In genomic region chr13:51542358-51542972, GRCh38 we compare ENCODE assay signal across 1 cellular context.
A peak's percentile ranks its signal among the peaks of the same experiment; 100 is the strongest.
TF ChIP-seq lines count a peak whose summit lies in the region.

No MANE protein-coding gene starts in this region.

TF ChIP-seq in HEK293, 187 proteins besides CTCF, POLR2A, EP300 and RAD21 (continued from another document):
- TF ChIP-seq PRDM10 (tag by site-specific recombination; IDR thresholded peaks at IDR 0.05) (peak; percentile 84), BCL6B (tag by site-specific recombination; IDR thresholded peaks at IDR 0.05) (no peak), WT1 (tag by site-specific recombination; IDR thresholded peaks at IDR 0.05) (no peak), IKZF3 (tag by site-specific recombination; IDR thresholded peaks at IDR 0.05) (no peak)
- TF ChIP-seq, protein P1, sequence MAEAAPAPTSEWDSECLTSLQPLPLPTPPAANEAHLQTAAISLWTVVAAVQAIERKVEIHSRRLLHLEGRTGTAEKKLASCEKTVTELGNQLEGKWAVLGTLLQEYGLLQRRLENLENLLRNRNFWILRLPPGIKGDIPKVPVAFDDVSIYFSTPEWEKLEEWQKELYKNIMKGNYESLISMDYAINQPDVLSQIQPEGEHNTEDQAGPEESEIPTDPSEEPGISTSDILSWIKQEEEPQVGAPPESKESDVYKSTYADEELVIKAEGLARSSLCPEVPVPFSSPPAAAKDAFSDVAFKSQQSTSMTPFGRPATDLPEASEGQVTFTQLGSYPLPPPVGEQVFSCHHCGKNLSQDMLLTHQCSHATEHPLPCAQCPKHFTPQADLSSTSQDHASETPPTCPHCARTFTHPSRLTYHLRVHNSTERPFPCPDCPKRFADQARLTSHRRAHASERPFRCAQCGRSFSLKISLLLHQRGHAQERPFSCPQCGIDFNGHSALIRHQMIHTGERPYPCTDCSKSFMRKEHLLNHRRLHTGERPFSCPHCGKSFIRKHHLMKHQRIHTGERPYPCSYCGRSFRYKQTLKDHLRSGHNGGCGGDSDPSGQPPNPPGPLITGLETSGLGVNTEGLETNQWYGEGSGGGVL (tag by site-specific recombination; IDR thresholded peaks at IDR 0.05), result peak; percentile 69
